9 cellular contexts compared by ENCODE assay signal in the genomic region with DNA sequence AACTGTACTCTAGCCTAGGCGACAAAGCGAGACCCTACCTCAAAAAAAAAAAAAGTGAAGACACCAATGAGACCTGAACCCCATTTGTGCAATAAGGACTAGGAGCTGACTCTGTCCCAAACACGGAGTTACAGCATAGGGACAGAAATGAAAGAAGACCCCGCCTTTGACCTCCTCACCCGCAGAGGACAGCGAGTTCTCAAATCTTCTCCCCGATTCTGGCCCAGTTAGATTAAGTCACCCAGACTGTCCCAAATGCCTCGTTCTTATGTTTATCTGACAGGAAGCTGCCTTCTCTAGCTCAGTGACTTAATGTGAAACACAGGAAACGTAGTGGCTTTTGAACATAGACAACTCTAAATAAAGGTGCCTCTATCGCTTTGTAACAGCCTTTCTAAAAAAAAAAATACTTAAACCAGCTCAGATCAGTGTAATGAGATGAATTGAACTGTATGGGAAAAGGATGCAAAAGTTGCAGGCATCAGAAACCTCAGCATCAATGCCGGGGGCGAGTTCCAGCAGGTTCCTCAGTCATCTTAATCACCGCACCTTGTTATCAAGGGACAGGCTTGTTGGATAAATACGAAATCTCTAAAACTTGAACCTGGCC. TPM values are rescaled to one million over a fixed set of nuclear protein-coding genes. Genes with fewer than 3 reads are reported as not detected.
DNase-seq lines count a peak whose midpoint lies in the region; ATAC-seq and TF ChIP-seq lines count a peak whose summit lies in the region.
"Had no signal": no experiment of that assay in that cellular context is flagged by ENCODE, and none has a peak within 500 bp of the region (broad histone marks: within the 10 kb centered on the region; RNA-seq: fewer than 3 reads in every experiment).

No MANE protein-coding gene starts in this region.

- no peak for TF ChIP-seq CTCF in mucosa of descending colon (IDR thresholded peaks at IDR 0.05)
- no peak for TF ChIP-seq CTCF in foreskin fibroblast (IDR thresholded peaks at IDR 0.05; ENCODE audit: low read depth, low read length)

- no peaks in the 10 kb centered on the region for H3K27me3 ChIP-seq in CD4-positive, CD25-positive, alpha-beta regulatory T cell (ENCODE audit: control insufficient read depth, insufficient read depth, low read length)

- H3K4me1 ChIP-seq in CD4-positive, CD25-positive, alpha-beta regulatory T cell (ENCODE audit: control insufficient read depth, insufficient read depth, low read length, poor library complexity, severe bottlenecking): peaks cover 95% of the 10 kb centered on the region
- H3K4me1 ChIP-seq in mucosa of descending colon (ENCODE audit: low read depth): peaks cover 80% of the 10 kb centered on the region

- H3K27me3 Mint-ChIP-seq in CD4-positive, CD25-positive, alpha-beta regulatory T cell: no peaks in the 10 kb centered on the region
- H3K27me3 Mint-ChIP-seq in activated naive CD8-positive, alpha-beta T cell treated with anti-CD3 and anti-CD28 coated beads, Interleukin-2, amount 10 ng/mL, durations not matched to agents 7 days and 5 days: no peaks in the 10 kb centered on the region

- no peaks in the 10 kb centered on the region for H3K9me3 ChIP-seq in CD4-positive, CD25-positive, alpha-beta regulatory T cell (ENCODE audit: control insufficient read depth in 2 of 2, low read length in 2 of 2)
- H3K9me3 ChIP-seq in mucosa of descending colon: no peaks in the 10 kb centered on the region

- intact Hi-C loops in mucosa of descending colon (cut with DNase I, micrococcal nuclease): no loop called here

- peak overlapping the region; percentile 96 for H3K27ac ChIP-seq in CD4-positive, CD25-positive, alpha-beta regulatory T cell (ENCODE audit: insufficient read depth, low read length, poor library complexity, severe bottlenecking)

- H3K27ac Mint-ChIP-seq in CD4-positive, CD25-positive, alpha-beta regulatory T cell: peak overlapping the region; percentile 93 to 100 (median 98)
- peak overlapping the region; percentile 97 for H3K27ac Mint-ChIP-seq in activated naive CD8-positive, alpha-beta T cell treated with anti-CD3 and anti-CD28 coated beads, Interleukin-2, amount 10 ng/mL, durations not matched to agents 7 days and 5 days

- H3K4me1 Mint-ChIP-seq in CD4-positive, CD25-positive, alpha-beta regulatory T cell: peaks cover 23 to 97% (median 71%) of the 10 kb centered on the region in 4 donors
- H3K4me1 Mint-ChIP-seq in activated naive CD8-positive, alpha-beta T cell treated with anti-CD3 and anti-CD28 coated beads, Interleukin-2, amount 10 ng/mL, durations not matched to agents 7 days and 5 days: peaks cover 84% of the 10 kb centered on the region

- H3K36me3 Mint-ChIP-seq in CD4-positive, CD25-positive, alpha-beta regulatory T cell: peaks cover 28% of the 10 kb centered on the region
- peaks cover 45% of the 10 kb centered on the region for H3K36me3 Mint-ChIP-seq in activated naive CD8-positive, alpha-beta T cell treated with anti-CD3 and anti-CD28 coated beads, Interleukin-2, amount 10 ng/mL, durations not matched to agents 7 days and 5 days

- H3K9me3 Mint-ChIP-seq in CD4-positive, CD25-positive, alpha-beta regulatory T cell: no peaks in the 10 kb centered on the region
- no peaks in the 10 kb centered on the region for H3K9me3 Mint-ChIP-seq in activated naive CD8-positive, alpha-beta T cell treated with anti-CD3 and anti-CD28 coated beads, Interleukin-2, amount 10 ng/mL, durations not matched to agents 7 days and 5 days

- POLR2A ChIA-PET in activated naive CD8-positive, alpha-beta T cell treated with anti-CD3 and anti-CD28 coated beads, Interleukin-2, amount 10 ng/mL, durations not matched to agents 7 days and 5 days (lab: Charles Lee): interaction anchor here (0.7 to 11.1 kb wide), 25 partner anchors 8 to 179 kb away, joined by 3 to 132 read pairs (median 5); partner anchors contain the start of gene MYH9

- H3K4me3 Mint-ChIP-seq in CD4-positive, CD25-positive, alpha-beta regulatory T cell: peak overlapping the region; percentile 86 to 95 (median 88)
- H3K4me3 Mint-ChIP-seq in activated naive CD8-positive, alpha-beta T cell treated with anti-CD3 and anti-CD28 coated beads, Interleukin-2, amount 10 ng/mL, durations not matched to agents 7 days and 5 days: peak overlapping the region; percentile 87

- peak; percentile 52 to 92 (median 83) for DNase-seq in CD4-positive, CD25-positive, alpha-beta regulatory T cell
- no peak for DNase-seq in activated naive CD8-positive, alpha-beta T cell treated with anti-CD3 and anti-CD28 coated beads, Interleukin-2, amount 10 ng/mL, durations not matched to agents 7 days and 5 days
- DNase-seq in mucosa of descending colon: no peak
- DNase-seq in COLO668 (lab: John Stamatoyannopoulos, UW; ENCODE audit: unreplicated experiment): no peak
- DNase-seq in NCI-H1694 treated with DMSO at 0.1 percent for 48 hours (lab: John Stamatoyannopoulos, UW): no peak
- DNase-seq in foreskin fibroblast: no peak
- DNase-seq: NCI-H526 treated with DMSO at 0.1 percent for 48 hours had no signal

- H3K36me3 ChIP-seq in CD4-positive, CD25-positive, alpha-beta regulatory T cell (ENCODE audit: control insufficient read depth, insufficient read depth, low read length): peaks cover 18% of the 10 kb centered on the region
- no peaks in the 10 kb centered on the region for H3K36me3 ChIP-seq in mucosa of descending colon (ENCODE audit: low read depth)

- peak overlapping the region; percentile 81 for H3K4me3 ChIP-seq in CD4-positive, CD25-positive, alpha-beta regulatory T cell (ENCODE audit: low read depth, low read length)
- H3K4me3 ChIP-seq in mucosa of descending colon (no peak overlapping the region), foreskin fibroblast (ENCODE audit: low read depth in 1 of 2, low read length in 2 of 2) (no peak overlapping the region)

- ATAC-seq in CD4-positive, CD25-positive, alpha-beta regulatory T cell (ENCODE audit: low read depth in 2 of 2): peak; percentile 78 to 82
- ATAC-seq in HG03135 (IDR thresholded peaks at IDR 0.05; ENCODE audit: unreplicated experiment) (peak; percentile 44), mucosa of descending colon (peak; percentile 53), HG03196 (IDR thresholded peaks at IDR 0.05; ENCODE audit: unreplicated experiment) (no peak)
- ATAC-seq in activated naive CD8-positive, alpha-beta T cell treated with anti-CD3 and anti-CD28 coated beads, Interleukin-2, amount 10 ng/mL, durations not matched to agents 7 days and 5 days (ENCODE audit: low read depth): peak; percentile 77

RNA-seq across cellular contexts. Expression of gene MYH9, which starts 10.6 kb away (rescaled TPM):
- 1,341 TPM for total RNA-seq in CD4-positive, CD25-positive, alpha-beta regulatory T cell
- 10 to 100 TPM; 80.0 to 98.9 (median 93.4) TPM for polyA plus RNA-seq in CD4-positive, CD25-positive, alpha-beta regulatory T cell
- total RNA-seq in activated naive CD8-positive, alpha-beta T cell treated with anti-CD3 and anti-CD28 coated beads, Interleukin-2, amount 10 ng/mL, durations not matched to agents 7 days and 5 days: 100 to 1,000 TPM; 803 to 821 TPM
- total RNA-seq in mucosa of descending colon: 100 to 1,000 TPM; 501 to 831 (median 599) TPM

Comparison
In these comparisons a context has a peak if more than half of its experiments do, and no peak if none do; other contexts are left out.
1. DNase-seq: peak in CD4-positive, CD25-positive, alpha-beta regulatory T cell (3 of 3); none in activated naive CD8-positive, alpha-beta T cell treated with anti-CD3 and anti-CD28 coated beads, Interleukin-2, amount 10 ng/mL, durations not matched to agents 7 days and 5 days (single experiment), mucosa of descending colon (0 of 3), COLO668 (single experiment), NCI-H1694 treated with DMSO at 0.1 percent for 48 hours (single experiment) and foreskin fibroblast (0 of 2).